15 cellular contexts compared by ENCODE assay signal in genomic region chr2:169613876-169614275, GRCh38. TPM values are rescaled to one million over a fixed set of nuclear protein-coding genes. Genes with fewer than 3 reads are reported as not detected.
A peak's percentile ranks its signal among the peaks of the same experiment; 100 is the strongest.
DNase-seq lines count a peak whose midpoint lies in the region; FAIRE-seq lines count a peak whose summit lies in the region.
"Had no signal": no experiment of that assay in that cellular context is flagged by ENCODE, and none has a peak within 500 bp of the region (broad histone marks: within the 10 kb centered on the region; RNA-seq: fewer than 3 reads in every experiment).

No MANE protein-coding gene starts in this region.

- in situ Hi-C loops in SK-MEL-5 (cut with HindIII; ENCODE audit: low pct_unique_long_range_greater_than_20kb, low sequenced_read_pairs), result no loop called here
- in situ Hi-C loops in ACHN (cut with HindIII; ENCODE audit: low pct_ligation_motif_present, low pct_unique_long_range_greater_than_20kb, low sequenced_read_pairs), result no loop called here

- DNase-seq in SK-MEL-5 (ENCODE audit: low read depth, low spot score) (peak; percentile 63), foreskin melanocyte (peak; percentile 85), GF-D8 (lab: John Stamatoyannopoulos, UW) (no peak), DMS 273 (lab: John Stamatoyannopoulos, UW; ENCODE audit: unreplicated experiment) (no peak), SK-N-DZ (ENCODE audit: low spot score) (no peak), ACHN (no peak)
- DNase-seq: AML-193; CD4-positive, alpha-beta T cell; CD8-positive, alpha-beta T cell; COR-L47; DMS79 treated with DMSO at 0.1 percent for 48 hours had no signal

- FAIRE-seq in A204.1 (lab: Jason Lieb, UNC), result peak; percentile 56
- FAIRE-seq in colon (lab: Jason Lieb, UNC), result peak; percentile 47
- FAIRE-seq: GM12892, GM18507 had no signal

RNA-seq across cellular contexts. Expression of gene PPIG, which starts 29.7 kb away (rescaled TPM):
- 25.7 and 26.0 TPM in 2 replicates for total RNA-seq in SK-MEL-5 (2014; rRNA removed; shearing (Covaris generic))
- 12.0 and 17.4 TPM in 2 replicates for polyA plus RNA-seq in SK-MEL-5 (2015; cell fraction: cytosol; rRNA removed)
- 58.9 and 77.7 TPM in 2 replicates for polyA plus RNA-seq in SK-MEL-5 (2015; cell fraction: nucleus; rRNA removed)
- polyA plus RNA-seq in SK-N-DZ (2014; cell fraction: cytosol; rRNA removed), result 14.8 and 25.1 TPM in 2 replicates
- 34.6 and 41.5 TPM in 2 replicates for polyA plus RNA-seq in SK-N-DZ (2014; cell fraction: nucleus; rRNA removed)

RNA-seq across cellular contexts. Expression of gene FASTKD1, which starts 40.2 kb away (rescaled TPM):
- 55.7 and 59.0 TPM in 2 replicates for total RNA-seq in SK-MEL-5 (2014; rRNA removed; shearing (Covaris generic))
- polyA plus RNA-seq in SK-MEL-5 (2015; cell fraction: cytosol; rRNA removed), result 27.7 and 37.1 TPM in 2 replicates
- polyA plus RNA-seq in SK-MEL-5 (2015; cell fraction: nucleus; rRNA removed), result 97.1 and 109 TPM in 2 replicates
- polyA plus RNA-seq in SK-N-DZ (2014; cell fraction: cytosol; rRNA removed), result 30.3 and 39.5 TPM in 2 replicates
- polyA plus RNA-seq in SK-N-DZ (2014; cell fraction: nucleus; rRNA removed), result 54.4 and 61.7 TPM in 2 replicates

Comparison
In these comparisons a context has a peak if more than half of its experiments do, and no peak if none do; other contexts are left out.
1. DNase-seq: peak in SK-MEL-5 (single experiment) and foreskin melanocyte (single experiment); none in GF-D8 (single experiment), DMS 273 (single experiment), SK-N-DZ (single experiment) and ACHN (single experiment).